In genomic region chr3:74621581-74621980, GRCh38 we compare ENCODE assay signal across 1 cellular context.
TF ChIP-seq lines count a peak whose summit lies in the region.

No MANE protein-coding gene starts in this region.

TF ChIP-seq in GM23338, 12 proteins besides CTCF, POLR2A, EP300 and RAD21 (continued from another document):
- TF ChIP-seq REST (IDR thresholded peaks at IDR 0.05; ENCODE audit: unreplicated experiment) (no peak), NANOG (IDR thresholded peaks at IDR 0.05; ENCODE audit: borderline replicate concordance) (no peak), JUNB (IDR thresholded peaks at IDR 0.05; ENCODE audit: unreplicated experiment) (no peak), POLR2AphosphoS5 (IDR thresholded peaks at IDR 0.05; ENCODE audit: low read depth) (no peak), CREB1 (CRISPR knock-in tag; IDR thresholded peaks at IDR 0.05; ENCODE audit: low read depth) (no peak), ETS1 (IDR thresholded peaks at IDR 0.05) (no peak), EZH2 (IDR thresholded peaks at IDR 0.05; ENCODE audit: low read depth, unreplicated experiment) (no peak), ZNF114 (CRISPR knock-in tag; IDR thresholded peaks at IDR 0.05) (no peak)
